In genomic region chr14:73722581-73722980, GRCh38 we compare ENCODE assay signal across 20 cellular contexts. TPM values are rescaled to one million over a fixed set of nuclear protein-coding genes. Genes with fewer than 3 reads are reported as not detected.
DNase-seq lines count a peak whose midpoint lies in the region; ATAC-seq and TF ChIP-seq lines count a peak whose summit lies in the region.
"Had no signal": no experiment of that assay in that cellular context is flagged by ENCODE, and none has a peak within 500 bp of the region (broad histone marks: within the 10 kb centered on the region; RNA-seq: fewer than 3 reads in every experiment).

No MANE protein-coding gene starts in this region.

- H3K27ac ChIP-seq in VCaP (peak overlapping the region; percentile 46; the same call in 1 of the 2 replicates), upper lobe of right lung (no peak overlapping the region)
- H3K27ac ChIP-seq: C4-2B, KMS-11 had no signal

- CTCF ChIA-PET in activated CD8-positive, alpha-beta T cell treated with anti-CD3 and anti-CD28 coated beads for 36 hours (lab: Charles Lee), result interaction anchor here (1.5 kb wide), 1 partner anchor 55 kb away, joined by 3 read pairs; no protein-coding TSS in a partner anchor
- CTCF ChIA-PET in activated CD8-positive, alpha-beta T cell treated with anti-CD3 and anti-CD28 coated beads, Interleukin-2, amount 10 ng/mL, durations not matched to agents 7 days and 5 days (lab: Charles Lee), result interaction anchor here (1.1 to 1.4 kb wide), 3 partner anchors 10 to 107 kb away, joined by 3 read pairs; no protein-coding TSS in a partner anchor

- H3K4me3 Mint-ChIP-seq in activated CD8-positive, alpha-beta T cell treated with anti-CD3 and anti-CD28 coated beads for 36 hours, result no peak overlapping the region
- H3K4me3 Mint-ChIP-seq in activated CD8-positive, alpha-beta T cell treated with anti-CD3 and anti-CD28 coated beads, Interleukin-2, amount 10 ng/mL, durations not matched to agents 7 days and 5 days, result no peak overlapping the region
- H3K4me3 Mint-ChIP-seq in naive thymus-derived CD8-positive, alpha-beta T cell, result no peak overlapping the region
- H3K4me3 Mint-ChIP-seq: H9 had no signal

- no peak for TF ChIP-seq CTCF in activated CD8-positive, alpha-beta T cell treated with anti-CD3 and anti-CD28 coated beads for 36 hours (IDR thresholded peaks at IDR 0.05)
- no peak for TF ChIP-seq CTCF in VCaP (conservative IDR thresholded peaks at IDR 0.05)
- no peak for TF ChIP-seq CTCF in upper lobe of right lung (IDR thresholded peaks at IDR 0.05)

- peaks cover 99% of the 10 kb centered on the region for H3K36me3 ChIP-seq in upper lobe of right lung

- H3K27ac Mint-ChIP-seq in activated CD8-positive, alpha-beta T cell treated with anti-CD3 and anti-CD28 coated beads for 36 hours, result peak overlapping the region; percentile 46
- H3K27ac Mint-ChIP-seq in activated CD8-positive, alpha-beta T cell treated with anti-CD3 and anti-CD28 coated beads, Interleukin-2, amount 10 ng/mL, durations not matched to agents 7 days and 5 days, result no peak overlapping the region
- peak overlapping the region in 6 of 10 donors; percentile 8 to 80 (median 59) for H3K27ac Mint-ChIP-seq in naive thymus-derived CD8-positive, alpha-beta T cell
- H3K27ac Mint-ChIP-seq: activated T-helper 2 cell treated with anti-CD3 and anti-CD28 coated beads, Interferon-gamma antibody, Interleukin-2, Interleukin-4, amounts not matched to agents 10 μg/mL and 5 μg/mL and 100 μg/mL, durations not matched to agents 14 hours and 24 hours and 36 hours; H9 had no signal

- ATAC-seq in activated CD8-positive, alpha-beta T cell treated with anti-CD3 and anti-CD28 coated beads for 36 hours, result no peak
- ATAC-seq in activated CD8-positive, alpha-beta T cell treated with anti-CD3 and anti-CD28 coated beads, Interleukin-2, amount 10 ng/mL, durations not matched to agents 7 days and 5 days, result no peak
- ATAC-seq in naive thymus-derived CD8-positive, alpha-beta T cell, result no peak
- ATAC-seq in upper lobe of right lung, result no peak
- ATAC-seq in HG02610 (IDR thresholded peaks at IDR 0.05; ENCODE audit: unreplicated experiment), result no peak

- POLR2A ChIA-PET in activated CD8-positive, alpha-beta T cell treated with anti-CD3 and anti-CD28 coated beads for 36 hours (lab: Charles Lee), result interaction anchor here (1.2 kb wide), 1 partner anchor 12 kb away, joined by 5 read pairs; no protein-coding TSS in a partner anchor
- POLR2A ChIA-PET in activated CD8-positive, alpha-beta T cell treated with anti-CD3 and anti-CD28 coated beads, Interleukin-2, amount 10 ng/mL, durations not matched to agents 7 days and 5 days (lab: Charles Lee), result no interaction called here
- POLR2A ChIA-PET in naive thymus-derived CD8-positive, alpha-beta T cell (lab: Charles Lee), result no interaction called here

- intact Hi-C loops in activated CD8-positive, alpha-beta T cell treated with anti-CD3 and anti-CD28 coated beads for 36 hours (cut with micrococcal nuclease), result no loop called here
- intact Hi-C loops in upper lobe of right lung (cut with DNase I), result no loop called here

- no peak overlapping the region for H3K4me3 ChIP-seq in upper lobe of right lung
- H3K4me3 ChIP-seq: right atrium auricular region, suprapubic skin had no signal

- no peaks in the 10 kb centered on the region for H3K27me3 ChIP-seq in upper lobe of right lung
- H3K27me3 ChIP-seq: right atrium auricular region, suprapubic skin had no signal

- peaks cover 34% of the 10 kb centered on the region for H3K4me1 ChIP-seq in upper lobe of right lung

- H3K27me3 Mint-ChIP-seq in activated CD8-positive, alpha-beta T cell treated with anti-CD3 and anti-CD28 coated beads for 36 hours, result no peaks in the 10 kb centered on the region
- H3K27me3 Mint-ChIP-seq in activated CD8-positive, alpha-beta T cell treated with anti-CD3 and anti-CD28 coated beads, Interleukin-2, amount 10 ng/mL, durations not matched to agents 7 days and 5 days (ENCODE audit: low read depth), result no peaks in the 10 kb centered on the region
- no peaks in the 10 kb centered on the region for H3K27me3 Mint-ChIP-seq in naive thymus-derived CD8-positive, alpha-beta T cell

- DNase-seq in activated CD8-positive, alpha-beta T cell treated with anti-CD3 and anti-CD28 coated beads for 36 hours, result no peak
- no peak for DNase-seq in activated CD8-positive, alpha-beta T cell treated with anti-CD3 and anti-CD28 coated beads, Interleukin-2, amount 10 ng/mL, durations not matched to agents 7 days and 5 days
- DNase-seq in naive thymus-derived CD8-positive, alpha-beta T cell, result no peak
- peak; percentile 52 for DNase-seq in upper lobe of right lung
- DNase-seq in stimulated activated CD4-positive, alpha-beta T cell treated with anti-CD3 and anti-CD28 coated beads, Interleukin-12 subunit alpha, Interleukin-12 subunit beta, amount 100 ng/mL, for 4 hours, result no peak
- no peak for DNase-seq in effector CD8-positive, alpha-beta T cell (lab: John Stamatoyannopoulos, UW)
- DNase-seq: activated CD4-positive, alpha-beta T cell treated with anti-CD3 and anti-CD28 coated beads, Interleukin-2, amount 50 U/mL, for 48 hours; amygdala; DND-41; H9; NCI-H1092 treated with DMSO at 0.1 percent for 48 hours; RPMI8226; stimulated activated CD4-positive, alpha-beta T cell treated with anti-CD3 and anti-CD28 coated beads, Interleukin-1b, Interleukin-23, amount 100 ng/mL, for 48 hours had no signal

- no peaks in the 10 kb centered on the region for H3K9me3 Mint-ChIP-seq in activated CD8-positive, alpha-beta T cell treated with anti-CD3 and anti-CD28 coated beads for 36 hours
- no peaks in the 10 kb centered on the region for H3K9me3 Mint-ChIP-seq in activated CD8-positive, alpha-beta T cell treated with anti-CD3 and anti-CD28 coated beads, Interleukin-2, amount 10 ng/mL, durations not matched to agents 7 days and 5 days (ENCODE audit: insufficient read depth)
- no peaks in the 10 kb centered on the region for H3K9me3 Mint-ChIP-seq in naive thymus-derived CD8-positive, alpha-beta T cell
- H3K9me3 Mint-ChIP-seq: activated T-helper 2 cell treated with anti-CD3 and anti-CD28 coated beads, Interferon-gamma antibody, Interleukin-2, Interleukin-4, amounts not matched to agents 10 μg/mL and 5 μg/mL and 100 μg/mL, durations not matched to agents 14 hours and 24 hours and 36 hours; H9 had no signal

- peaks cover 19% of the 10 kb centered on the region for H3K4me1 Mint-ChIP-seq in activated CD8-positive, alpha-beta T cell treated with anti-CD3 and anti-CD28 coated beads for 36 hours (ENCODE audit: low read depth)
- peaks cover 18% of the 10 kb centered on the region for H3K4me1 Mint-ChIP-seq in activated CD8-positive, alpha-beta T cell treated with anti-CD3 and anti-CD28 coated beads, Interleukin-2, amount 10 ng/mL, durations not matched to agents 7 days and 5 days (ENCODE audit: low read depth)
- peaks cover 0 to 6% (median 3%) of the 10 kb centered on the region in 4 donors for H3K4me1 Mint-ChIP-seq in naive thymus-derived CD8-positive, alpha-beta T cell

- H3K9me3 ChIP-seq in upper lobe of right lung, result no peaks in the 10 kb centered on the region
- H3K9me3 ChIP-seq: right atrium auricular region, suprapubic skin had no signal

- H3K36me3 Mint-ChIP-seq in activated CD8-positive, alpha-beta T cell treated with anti-CD3 and anti-CD28 coated beads for 36 hours (ENCODE audit: low read depth), result peaks cover 61% of the 10 kb centered on the region
- H3K36me3 Mint-ChIP-seq in activated CD8-positive, alpha-beta T cell treated with anti-CD3 and anti-CD28 coated beads, Interleukin-2, amount 10 ng/mL, durations not matched to agents 7 days and 5 days (ENCODE audit: low read depth), result peaks cover 64% of the 10 kb centered on the region
- peaks cover 6 to 87% (median 16%) of the 10 kb centered on the region in 3 donors for H3K36me3 Mint-ChIP-seq in naive thymus-derived CD8-positive, alpha-beta T cell

RNA-seq across cellular contexts. Expression of gene PNMA1, which starts 8.4 kb away (rescaled TPM):
- total RNA-seq in activated CD8-positive, alpha-beta T cell treated with anti-CD3 and anti-CD28 coated beads for 36 hours, result 10 to 100 TPM; 22.9 to 24.1 TPM
- 10 to 100 TPM; 24.4 to 25.6 TPM for total RNA-seq in activated CD8-positive, alpha-beta T cell treated with anti-CD3 and anti-CD28 coated beads, Interleukin-2, amount 10 ng/mL, durations not matched to agents 7 days and 5 days
- total RNA-seq in naive thymus-derived CD8-positive, alpha-beta T cell, result 10 to 100 TPM; 40.0 to 43.4 TPM
- 10 to 100 TPM; 31.6 to 37.2 (median 37.2) TPM for polyA plus RNA-seq in naive thymus-derived CD8-positive, alpha-beta T cell
- total RNA-seq in upper lobe of right lung, result 22.0 TPM
